In genomic region chr9:129720181-129720864, GRCh38 we compare ENCODE assay signal across 11 cellular contexts. TPM values are rescaled to one million over a fixed set of nuclear protein-coding genes. Genes with fewer than 3 reads are reported as not detected.
A peak's percentile ranks its signal among the peaks of the same experiment; 100 is the strongest.
DNase-seq lines count a peak whose midpoint lies in the region; ATAC-seq and TF ChIP-seq lines count a peak whose summit lies in the region.
"Had no signal": no experiment of that assay in that cellular context is flagged by ENCODE, and none has a peak within 500 bp of the region (broad histone marks: within the 10 kb centered on the region; RNA-seq: fewer than 3 reads in every experiment).

No MANE protein-coding gene starts in this region.

- H3K27me3 ChIP-seq in neural progenitor cell (no peaks in the 10 kb centered on the region), left lung (peaks cover 0 to 26% of the 10 kb centered on the region in 2 donors)

- H3K9me3 Mint-ChIP-seq in chondrocyte (ENCODE audit: low read depth) (peaks cover 2% of the 10 kb centered on the region), neural progenitor cell (no peaks in the 10 kb centered on the region)
- H3K9me3 Mint-ChIP-seq: activated CD8-positive, alpha-beta T cell treated with anti-CD3 and anti-CD28 coated beads for 36 hours had no signal

- H3K27me3 Mint-ChIP-seq in chondrocyte (ENCODE audit: low read depth) (peaks cover 2% of the 10 kb centered on the region), neural progenitor cell (ENCODE audit: insufficient read depth, low read depth) (no peaks in the 10 kb centered on the region)

- H3K27ac ChIP-seq in neural progenitor cell (no peak overlapping the region), left lung (no peak overlapping the region)

- ATAC-seq in left lung, result no peak
- ATAC-seq in HG03521 (IDR thresholded peaks at IDR 0.05; ENCODE audit: unreplicated experiment), result no peak
- ATAC-seq: activated CD8-positive, alpha-beta T cell treated with anti-CD3 and anti-CD28 coated beads for 36 hours had no signal

- H3K4me1 ChIP-seq in neural progenitor cell, result no peaks in the 10 kb centered on the region
- H3K4me1 ChIP-seq in left lung, result no peaks in the 10 kb centered on the region

- no peaks in the 10 kb centered on the region for H3F3A ChIP-seq in neural progenitor cell (ENCODE audit: low read depth)

- H3K27ac Mint-ChIP-seq in chondrocyte (ENCODE audit: unreplicated experiment), result no peak overlapping the region
- H3K27ac Mint-ChIP-seq in neural progenitor cell, result no peak overlapping the region
- H3K27ac Mint-ChIP-seq: activated CD8-positive, alpha-beta T cell treated with anti-CD3 and anti-CD28 coated beads for 36 hours; activated naive CD8-positive, alpha-beta T cell had no signal

- H3K79me2 ChIP-seq in neural progenitor cell (ENCODE audit: low read depth), result no peaks in the 10 kb centered on the region

- H4K20me1 ChIP-seq in neural progenitor cell (ENCODE audit: low read depth), result no peaks in the 10 kb centered on the region

- H3K36me3 Mint-ChIP-seq in chondrocyte (ENCODE audit: low read depth) (peaks cover 2% of the 10 kb centered on the region), neural progenitor cell (no peaks in the 10 kb centered on the region)
- H3K36me3 Mint-ChIP-seq: activated naive CD8-positive, alpha-beta T cell had no signal

- intact Hi-C loops in left lung (cut with DNase I), result no loop called here

- H3K4me3 ChIP-seq in neural progenitor cell (no peak overlapping the region), left lung (no peak overlapping the region)

- DNase-seq in ELF-1 (ENCODE audit: low read depth, low spot score), result peak; percentile 74
- DNase-seq in chondrocyte (ENCODE audit: low spot score), result no peak
- DNase-seq in neural progenitor cell (ENCODE audit: low spot score), result peak; percentile 66
- DNase-seq in left lung, result no peak
- no peak for DNase-seq in SHP77 treated with DMSO at 0.1 percent for 48 hours (lab: John Stamatoyannopoulos, UW)
- DNase-seq: activated CD8-positive, alpha-beta T cell treated with anti-CD3 and anti-CD28 coated beads for 36 hours; DMS79 treated with DMSO at 0.1 percent for 48 hours; T-helper 1 cell had no signal

- H3K9ac ChIP-seq in neural progenitor cell, result no peak overlapping the region

- H3K4me1 Mint-ChIP-seq in chondrocyte (ENCODE audit: low read depth), result peaks cover 14% of the 10 kb centered on the region
- H3K4me1 Mint-ChIP-seq in neural progenitor cell, result peaks cover 5% of the 10 kb centered on the region

- no peak overlapping the region for H3K4me3 Mint-ChIP-seq in chondrocyte (ENCODE audit: unreplicated experiment)
- H3K4me3 Mint-ChIP-seq in neural progenitor cell, result no peak overlapping the region
- H3K4me3 Mint-ChIP-seq: activated CD8-positive, alpha-beta T cell treated with anti-CD3 and anti-CD28 coated beads for 36 hours; activated naive CD8-positive, alpha-beta T cell had no signal

- no peak overlapping the region for H2AFZ ChIP-seq in neural progenitor cell (replicated peaks)

- peak; percentile 35; the same call in 1 of the 2 replicates for TF ChIP-seq CTCF in LNCAP (IDR thresholded peaks at IDR 0.05)
- TF ChIP-seq CTCF in chondrocyte (IDR thresholded peaks at IDR 0.05), result peak; percentile 48
- peak; percentile 55 for TF ChIP-seq CTCF in neural progenitor cell (IDR thresholded peaks at IDR 0.05)
- TF ChIP-seq CTCF in left lung (IDR thresholded peaks at IDR 0.05), result no peak

- H3K4me2 ChIP-seq in neural progenitor cell, result no peak overlapping the region

- H3K9me3 ChIP-seq in neural progenitor cell (ENCODE audit: low read depth) (no peaks in the 10 kb centered on the region), left lung (no peaks in the 10 kb centered on the region)

- H3K36me3 ChIP-seq in neural progenitor cell, result no peaks in the 10 kb centered on the region
- H3K36me3 ChIP-seq in left lung, result no peaks in the 10 kb centered on the region

RNA-seq across cellular contexts. Expression of gene PTGES, which starts 32.5 kb away (rescaled TPM):
- total RNA-seq in chondrocyte (0.95 to 3.3 TPM (median 1.3 TPM) in 3 replicates), neural progenitor cell (ENCODE audit: low replicate concordance) (2.3 and 2.9 TPM in 2 replicates), left lung (1 to 10 TPM; 3.2 to 9.8 TPM)

RNA-seq across cellular contexts. Expression of gene PRRX2, which starts 54.9 kb away (rescaled TPM):
- total RNA-seq in chondrocyte (4.9 to 5.7 TPM (median 5.0 TPM) in 3 replicates), neural progenitor cell (ENCODE audit: low replicate concordance) (1.5 and 5.2 TPM in 2 replicates), left lung (1 to 10 TPM; 1.7 to 5.6 TPM)

Comparison
In these comparisons a context has a peak if more than half of its experiments do, and no peak if none do; other contexts are left out.
1. DNase-seq: peak in ELF-1 (single experiment) and neural progenitor cell (single experiment); none in chondrocyte (single experiment), left lung (0 of 2) and SHP77 treated with DMSO at 0.1 percent for 48 hours (single experiment).
2. CTCF ChIP-seq: peak in LNCAP (single experiment), chondrocyte (single experiment) and neural progenitor cell (single experiment); none in left lung (0 of 2).